ENCODE assay signal across 17 cellular contexts in the genomic region with DNA sequence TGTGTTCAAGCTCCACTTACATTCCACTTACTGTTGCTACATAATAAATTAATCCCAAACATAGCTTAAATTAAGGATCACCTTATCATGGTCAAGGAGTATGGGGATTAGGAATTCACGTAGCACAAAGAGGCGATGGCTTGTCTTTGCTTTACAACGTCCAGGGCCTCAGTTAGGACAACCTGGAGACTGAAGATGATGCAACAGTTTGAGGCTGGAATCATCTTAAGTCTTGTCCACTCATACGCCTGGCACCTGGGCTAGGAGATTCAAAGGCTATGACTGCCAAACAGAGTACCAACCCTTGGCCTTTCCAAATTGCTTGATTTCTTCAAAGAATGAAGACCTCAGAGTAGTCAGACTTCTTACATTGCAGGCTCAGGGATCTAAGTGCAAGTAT.
DNase-seq lines count a peak whose midpoint lies in the region; FAIRE-seq and TF ChIP-seq lines count a peak whose summit lies in the region.
"Had no signal": no experiment of that assay in that cellular context is flagged by ENCODE, and none has a peak within 500 bp of the region (broad histone marks: within the 10 kb centered on the region; RNA-seq: fewer than 3 reads in every experiment).

No MANE protein-coding gene starts in this region.

- FAIRE-seq in GM12892 (lab: Jason Lieb, UNC) (peak; percentile 66), HTR-8/SVneo (lab: Jason Lieb, UNC) (peak; percentile 28), frontal cortex (lab: Jason Lieb, UNC) (no peak)
- FAIRE-seq: G401.6, GM19239 had no signal

- H3K27me3 ChIP-seq in spleen (replicated peaks in 1 of 7) (no peaks in the 10 kb centered on the region), HAP-1 (ENCODE audit: low read depth) (no peaks in the 10 kb centered on the region)
- H3K27me3 ChIP-seq: BLaER1 had no signal

- in situ Hi-C loops in HAP-1 (cut with MboI; ENCODE audit: low sequenced_read_pairs), result no loop called here

- H3K4me3 ChIP-seq in spleen (no peak overlapping the region), HAP-1 (no peak overlapping the region)
- H3K4me3 ChIP-seq: BLaER1, GM23248 had no signal

- H3K9me3 ChIP-seq in spleen (peaks cover 0 to 10% (median 6%) of the 10 kb centered on the region in 8 donors), HAP-1 (no peaks in the 10 kb centered on the region; the same call in 1 of the 2 replicates)
- H3K9me3 ChIP-seq: Caco-2 had no signal

- intact Hi-C loops in spleen (cut with DNase I; ENCODE audit: low total_unique reads), result no loop called here

- DNase-seq in GM12892 (ENCODE audit: insufficient read length), result no peak
- DNase-seq in HTR-8/SVneo (ENCODE audit: insufficient read length, low spot score), result no peak
- peak; percentile 7 for DNase-seq in amniotic epithelial cell (ENCODE audit: low read depth)
- DNase-seq in frontal cortex (ENCODE audit: low spot score in 2 of 2), result no peak
- DNase-seq in spleen, result no peak
- no peak for DNase-seq in HAP-1 (ENCODE audit: low spot score in 2 of 2)
- DNase-seq: Caco-2; CD4-positive, CD25-positive, alpha-beta regulatory T cell; CD8-positive, alpha-beta T cell; DMS153; DND-41; GM23248; HCEC 1CT had no signal

- H3K36me3 ChIP-seq in spleen, result no peaks in the 10 kb centered on the region
- no peaks in the 10 kb centered on the region for H3K36me3 ChIP-seq in HAP-1 (replicated peaks)
- H3K36me3 ChIP-seq: BLaER1 had no signal

- H3K27ac ChIP-seq in spleen, result no peak overlapping the region
- H3K27ac ChIP-seq: BLaER1, C4-2B, GM23248 had no signal

- TF ChIP-seq CTCF in spleen (IDR thresholded peaks at IDR 0.05 in 8 of 11, conservative IDR thresholded peaks at IDR 0.05 in 3 of 11), result no peak

- no peaks in the 10 kb centered on the region for H3K4me1 ChIP-seq in spleen
- peaks cover 4% of the 10 kb centered on the region for H3K4me1 ChIP-seq in HAP-1
- H3K4me1 ChIP-seq: BLaER1, Caco-2 had no signal

- TF ChIP-seq POLR2A in GM12892 (IDR thresholded peaks at IDR 0.05; ENCODE audit: low read depth, low read length) (no peak), spleen (IDR thresholded peaks at IDR 0.05) (no peak)

- WGBS in spleen, 5 donors, result 88 to 94% (median 90%) methylated on average over 4 of the region's 4 CpGs
